ENCODE assay signal across 10 cellular contexts in the genomic region with DNA sequence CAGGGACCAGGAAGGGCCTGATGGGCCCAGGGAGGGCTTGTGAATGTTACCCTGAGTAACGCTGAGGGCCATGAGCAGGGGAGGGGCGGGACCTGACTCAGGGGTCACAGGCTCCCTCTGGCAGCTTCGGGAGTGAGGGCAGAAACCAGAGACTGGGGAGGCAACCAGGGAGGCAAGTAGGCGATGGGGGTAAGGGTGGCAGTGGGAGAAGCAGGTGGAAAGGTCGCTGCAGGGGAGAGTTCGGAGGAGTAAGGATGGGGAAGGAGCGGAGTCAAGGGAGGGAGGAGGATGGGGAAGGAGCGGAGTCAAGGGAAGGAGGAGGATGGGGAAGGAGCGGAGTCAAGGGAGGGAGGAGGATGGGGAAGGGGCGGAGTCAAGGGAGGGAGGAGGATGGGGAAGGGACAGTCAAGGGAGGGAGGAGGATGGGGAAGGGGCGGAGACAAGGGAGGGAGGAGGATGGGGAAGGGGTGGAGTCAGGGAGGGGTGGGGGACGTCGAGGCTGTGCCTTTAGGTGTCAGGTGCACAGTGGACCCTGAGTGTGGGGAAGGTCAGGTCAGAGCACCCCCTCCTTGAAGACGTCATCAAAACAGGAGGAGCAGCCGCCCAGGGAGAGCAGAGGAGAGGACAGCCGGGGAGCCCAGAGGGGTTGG. TPM values are rescaled to one million over a fixed set of nuclear protein-coding genes. Genes with fewer than 3 reads are reported as not detected.
DNase-seq lines count a peak whose midpoint lies in the region; ATAC-seq, FAIRE-seq and TF ChIP-seq lines count a peak whose summit lies in the region.
"Had no signal": no experiment of that assay in that cellular context is flagged by ENCODE, and none has a peak within 500 bp of the region (broad histone marks: within the 10 kb centered on the region; RNA-seq: fewer than 3 reads in every experiment).

No MANE protein-coding gene starts in this region.

- no peak overlapping the region for H4K91ac ChIP-seq in IMR-90 (ENCODE audit: insufficient read depth, low read depth, low read length)

- TF ChIP-seq RAD21 in IMR-90 (IDR thresholded peaks at IDR 0.05; ENCODE audit: low read length) (no peak), HepG2 (CRISPR knock-in tag; IDR thresholded peaks at IDR 0.05) (no peak)

- BruUV-seq in IMR-90 (replicated peaks; lab: Mats Ljungman, UMichigan) (no TSS peak), HepG2 (replicated peaks; lab: Mats Ljungman, UMichigan) (no TSS peak)

- no peak overlapping the region for H3K23ac ChIP-seq in IMR-90 (ENCODE audit: low read depth, low read length)

- no peak overlapping the region for H2BK20ac ChIP-seq in IMR-90 (ENCODE audit: low read depth, low read length)

- no peak overlapping the region for H3K18ac ChIP-seq in IMR-90 (ENCODE audit: low read depth, low read length)

- no peak overlapping the region for H2BK5ac ChIP-seq in IMR-90 (ENCODE audit: low read depth, low read length, poor library complexity, severe bottlenecking)

- 7% methylated on average over 8 of the region's 16 CpGs; no CpG with 5 or more reads in 1 of the 2 experiments for WGBS in IMR-90 (ENCODE audit: extremely low coverage in 2 of 2, insufficient read length in 1 of 2), 2 experiments
- 60% methylated on average over 16 of the region's 16 CpGs for WGBS in HepG2 (ENCODE audit: low lambda C conversion rate)

- no peak overlapping the region for H4K8ac ChIP-seq in IMR-90 (ENCODE audit: low read depth in 2 of 2, low read length in 2 of 2)

- H3K36me3 ChIP-seq in IMR-90 (ENCODE audit: control insufficient read depth, insufficient read depth, low read length) (no peaks in the 10 kb centered on the region), HepG2 (replicated peaks in 1 of 2; ENCODE audit: control insufficient read depth in 1 of 2, insufficient read depth in 2 of 2, low read length in 2 of 2) (no peaks in the 10 kb centered on the region)

- no peak overlapping the region for H3K27ac ChIP-seq in IMR-90 (ENCODE audit: insufficient read depth, low read length)
- peak overlapping the region; percentile 40 for H3K27ac ChIP-seq in caudate nucleus (ENCODE audit: low read depth, low read length)
- H3K27ac ChIP-seq in HepG2 (ENCODE audit: extremely low read length, insufficient read depth, low read length): no peak overlapping the region
- H3K27ac ChIP-seq: psoas muscle had no signal

- no peaks in the 10 kb centered on the region for H3K79me1 ChIP-seq in IMR-90 (ENCODE audit: low read depth in 1 of 2, low read length in 2 of 2)

- DNase-seq in AG04449 (ENCODE audit: low read depth, low spot score) (no peak), IMR-90 (peak; percentile 15), caudate nucleus (lab: John Stamatoyannopoulos, UW) (peak in 46 of 61 donors; percentile 6 to 83 (median 42)), HepG2 (ENCODE audit: low spot score) (no peak), SHP77 treated with DMSO at 0.1 percent for 48 hours (lab: John Stamatoyannopoulos, UW) (no peak), activated gamma-delta T cell (lab: John Stamatoyannopoulos, UW) (no peak), GM10266 (ENCODE audit: extremely low spot score) (no peak), AML-193 (lab: John Stamatoyannopoulos, UW) (no peak)

- H3K79me2 ChIP-seq in HepG2 (ENCODE audit: insufficient read depth, low read length): no peaks in the 10 kb centered on the region

- no peak overlapping the region for H3K56ac ChIP-seq in IMR-90 (ENCODE audit: extremely low read depth, insufficient read depth, low read length)

- H3K4me1 ChIP-seq in IMR-90 (ENCODE audit: control insufficient read depth, insufficient read depth, low read length): no peaks in the 10 kb centered on the region
- H3K4me1 ChIP-seq in HepG2 (ENCODE audit: insufficient read depth, low read length): peaks cover 8% of the 10 kb centered on the region; the same call in 1 of the 2 replicates
- H3K4me1 ChIP-seq: psoas muscle had no signal

- TF ChIP-seq CTCF in AG04449 (IDR thresholded peaks at IDR 0.05; ENCODE audit: insufficient read depth, low read length, missing control alignments) (no peak), IMR-90 (conservative IDR thresholded peaks at IDR 0.05; ENCODE audit: low read depth, low read length) (no peak), HepG2 (CRISPR knock-in tag; IDR thresholded peaks at IDR 0.05) (no peak), GM10266 (IDR thresholded peaks at IDR 0.05; ENCODE audit: control insufficient read depth, insufficient read depth, low read depth, missing control alignments) (no peak)

- H3K14ac ChIP-seq in IMR-90 (replicated peaks; ENCODE audit: low read depth, low read length): no peak overlapping the region

- H4K20me1 ChIP-seq in IMR-90 (ENCODE audit: insufficient read depth, low read length) (no peaks in the 10 kb centered on the region), HepG2 (ENCODE audit: insufficient read depth, low read length) (no peaks in the 10 kb centered on the region)

- ATAC-seq in IMR-90 (ENCODE audit: low read depth) (no peak), HepG2 (no peak)
- ATAC-seq: psoas muscle had no signal

- in situ Hi-C loops in IMR-90 (cut with MboI; ENCODE audit: low sequenced_read_pairs) (no loop called here), HepG2 (cut with HindIII; ENCODE audit: extremely low pct_ligation_motif_present, low pct_unique_long_range_greater_than_20kb) (no loop called here)

- no peak overlapping the region for H3K4ac ChIP-seq in IMR-90 (ENCODE audit: low read depth, low read length)

- TF ChIP-seq EP300 in HepG2 (IDR thresholded peaks at IDR 0.05; ENCODE audit: low read depth in 2 of 2, low read length in 2 of 2) (no peak), HepG2 (CRISPR knock-in tag; IDR thresholded peaks at IDR 0.05; ENCODE audit: borderline replicate concordance) (no peak)

- H3K4me3 ChIP-seq in AG04449 (ENCODE audit: low read depth, low read length) (peak overlapping the region; percentile 29; the same call in 1 of the 2 replicates), IMR-90 (ENCODE audit: insufficient read depth, low read depth, low read length) (no peak overlapping the region), HepG2 (replicated peaks in 1 of 3; ENCODE audit: insufficient read depth in 1 of 3, low read depth in 2 of 3, low read length in 3 of 3) (peak overlapping the region in 2 of 3 experiments; percentile 12 to 43; a peak in 2 of 6 replicates)
- H3K4me3 ChIP-seq: psoas muscle had no signal

- TF ChIP-seq POLR2A in IMR-90 (IDR thresholded peaks at IDR 0.05; ENCODE audit: low read depth, low read length) (no peak), HepG2 (IDR thresholded peaks at IDR 0.05; ENCODE audit: insufficient read depth in 1 of 2, low read depth in 2 of 2, low read length in 2 of 2) (no peak)

- H2BK120ac ChIP-seq in IMR-90 (ENCODE audit: low read depth, low read length): no peak overlapping the region

- no peaks in the 10 kb centered on the region; the same call in 1 of the 2 replicates for H3K27me3 ChIP-seq in IMR-90 (ENCODE audit: control insufficient read depth, insufficient read depth, low read length)
- H3K27me3 ChIP-seq in HepG2 (ENCODE audit: control insufficient read depth in 1 of 2, insufficient read depth in 2 of 2, low read length in 2 of 2): no peaks in the 10 kb centered on the region

- H2AK9ac ChIP-seq in IMR-90 (replicated peaks; ENCODE audit: low read depth, low read length, poor library complexity): no peak overlapping the region

- H3K9me1 ChIP-seq in IMR-90 (ENCODE audit: insufficient read depth, low read length): no peaks in the 10 kb centered on the region

- no peak overlapping the region for H3K4me2 ChIP-seq in IMR-90 (ENCODE audit: low read depth, low read length)
- H3K4me2 ChIP-seq in HepG2 (ENCODE audit: low read depth, low read length): peak overlapping the region; percentile 42

- CTCF ChIA-PET in AG04449 (lab: Yijun Ruan, JAX): interaction anchor here (0.6 kb wide), 1 partner anchor 346 kb away, joined by 3 read pairs; no protein-coding TSS in a partner anchor
- CTCF ChIA-PET in IMR-90 (lab: Yijun Ruan, JAX): no interaction called here
- CTCF ChIA-PET in HepG2 (lab: Yijun Ruan, JAX; ENCODE audit: low intra/inter-chr PET ratio, low total read pairs): no interaction called here

- no peak overlapping the region for H4K5ac ChIP-seq in IMR-90 (ENCODE audit: low read depth, low read length)

- H2AFZ ChIP-seq in IMR-90 (replicated peaks; ENCODE audit: low read length, poor library complexity) (peak overlapping the region; percentile 93), HepG2 (ENCODE audit: low read length) (no peak overlapping the region)

- H3K9me3 ChIP-seq in IMR-90 (ENCODE audit: control insufficient read depth, insufficient read depth, low read length) (no peaks in the 10 kb centered on the region), HepG2 (ENCODE audit: low read length) (no peaks in the 10 kb centered on the region)
- H3K9me3 ChIP-seq: psoas muscle had no signal

- FAIRE-seq in HepG2 (lab: Jason Lieb, UNC): no peak
- FAIRE-seq: GM18507 had no signal

- H3K9ac ChIP-seq in IMR-90 (ENCODE audit: low read depth, low read length) (no peak overlapping the region), HepG2 (ENCODE audit: insufficient read depth, low read depth, low read length) (no peak overlapping the region)

- no peak overlapping the region for H2BK15ac ChIP-seq in IMR-90 (ENCODE audit: low read depth, low read length)

- H2AK5ac ChIP-seq in IMR-90 (ENCODE audit: low read depth, low read length): no peak overlapping the region

- POLR2A ChIA-PET in AG04449 (lab: Yijun Ruan, JAX): no interaction called here
- POLR2A ChIA-PET in IMR-90 (lab: Charles Lee; ENCODE audit: unreplicated experiment): no interaction called here
- POLR2A ChIA-PET in HepG2 (lab: Yijun Ruan, JAX): no interaction called here

- dilution Hi-C loops in IMR-90 (cut with HindIII; ENCODE audit: low sequenced_read_pairs, unreplicated experiment): no loop called here

- intact Hi-C loops in IMR-90 (cut with micrococcal nuclease): no loop called here
- intact Hi-C loops in HepG2 (cut with micrococcal nuclease; ENCODE audit: unreplicated experiment): no loop called here

RNA-seq across cellular contexts. Expression of a gene that starts 15.5 kb away (rescaled TPM):
- total RNA-seq in IMR-90 (2012; rRNA removed) (not detected in 2 replicates), HepG2 (2016; rRNA removed; fragmentation: Illumina TruSeq; extraction: Trizol) (0.48 and 0.86 TPM in 2 replicates)
- polyA plus RNA-seq in IMR-90 (2012; rRNA removed) (not detected in 2 replicates), HepG2 (2011; rRNA removed) (4.0 and 8.6 TPM in 2 replicates)
- not detected in 2 replicates for polyA plus RNA-seq in IMR-90 (2012; cell fraction: cytosol; rRNA removed)
- not detected in 2 replicates for polyA plus RNA-seq in IMR-90 (2012; cell fraction: nucleus; rRNA removed; ENCODE audit: low replicate concordance)
- total RNA-seq in HepG2 (2016; cell fraction: cytosol; rRNA removed; fragmentation: Illumina TruSeq; extraction: Trizol; ENCODE audit: low read depth): 0.18 and 0.40 TPM in 2 replicates
- 0.36 and 1.2 TPM in 2 replicates for total RNA-seq in HepG2 (2016; cell fraction: insoluble cytoplasmic fraction; rRNA removed; fragmentation: Illumina TruSeq; extraction: Trizol)
- total RNA-seq in HepG2 (2016; cell fraction: membrane; rRNA removed; fragmentation: Illumina TruSeq; extraction: Trizol): 0.38 and 0.43 TPM in 2 replicates
- total RNA-seq in HepG2 (2016; cell fraction: nucleus; rRNA removed; fragmentation: Illumina TruSeq; extraction: Trizol): 1.0 and 1.3 TPM in 2 replicates
- 4.2 and 6.3 TPM in 2 replicates for polyA plus RNA-seq in HepG2 (2011; cell fraction: cytosol; rRNA removed)
- 3.5 and 4.5 TPM in 2 replicates for polyA plus RNA-seq in HepG2 (2011; cell fraction: nucleus; rRNA removed)
- 9.1 and 10.5 TPM in 2 replicates for polyA plus RNA-seq in HepG2 (2012)
- 0.10 and 0.18 TPM in 2 replicates for polyA plus RNA-seq in HepG2 (2016; cell fraction: cytosol; fragmentation: Illumina TruSeq; extraction: Trizol; ENCODE audit: low read depth)
- polyA plus RNA-seq in HepG2 (2016; cell fraction: insoluble cytoplasmic fraction; fragmentation: Illumina TruSeq; extraction: Trizol; ENCODE audit: low read depth): 0.61 and 0.62 TPM in 2 replicates
- 0.29 and 0.35 TPM in 2 replicates for polyA plus RNA-seq in HepG2 (2016; cell fraction: membrane; fragmentation: Illumina TruSeq; extraction: Trizol; ENCODE audit: low read depth)
- polyA plus RNA-seq in HepG2 (2016; cell fraction: nucleus; fragmentation: Illumina TruSeq; extraction: Trizol; ENCODE audit: insufficient read depth, low read depth): 1.8 and 2.3 TPM in 2 replicates
- polyA minus RNA-seq in HepG2 (2011; rRNA and poly(A)+ RNA removed; ENCODE audit: low replicate concordance): 2.7 and 11.1 TPM in 2 replicates
- 3.0 and 4.7 TPM in 2 replicates for polyA minus RNA-seq in HepG2 (2011; cell fraction: cytosol; rRNA and poly(A)+ RNA removed)
- polyA minus RNA-seq in HepG2 (2011; cell fraction: nucleus; rRNA and poly(A)+ RNA removed): 1.8 and 3.1 TPM in 2 replicates

RNA-seq across cellular contexts. Expression of a gene that starts 28.1 kb away (rescaled TPM):
- 0.18 and 0.28 TPM in 2 replicates for total RNA-seq in IMR-90 (2012; rRNA removed)
- polyA plus RNA-seq in IMR-90 (2012; rRNA removed): 1.0 and 1.7 TPM in 2 replicates
- polyA plus RNA-seq in IMR-90 (2012; cell fraction: cytosol; rRNA removed): 0.63 and 0.81 TPM in 2 replicates
- polyA plus RNA-seq in IMR-90 (2012; cell fraction: nucleus; rRNA removed; ENCODE audit: low replicate concordance): 0.48 and 1.2 TPM in 2 replicates
- total RNA-seq in HepG2 (2016; rRNA removed; fragmentation: Illumina TruSeq; extraction: Trizol): 1.2 and 1.3 TPM in 2 replicates
- total RNA-seq in HepG2 (2016; cell fraction: cytosol; rRNA removed; fragmentation: Illumina TruSeq; extraction: Trizol; ENCODE audit: low read depth): 0.18 and 1.7 TPM in 2 replicates
- total RNA-seq in HepG2 (2016; cell fraction: insoluble cytoplasmic fraction; rRNA removed; fragmentation: Illumina TruSeq; extraction: Trizol): 0.45 and 2.3 TPM in 2 replicates
- 1.4 TPM in 2 replicates for total RNA-seq in HepG2 (2016; cell fraction: membrane; rRNA removed; fragmentation: Illumina TruSeq; extraction: Trizol)
- total RNA-seq in HepG2 (2016; cell fraction: nucleus; rRNA removed; fragmentation: Illumina TruSeq; extraction: Trizol): 1.6 and 3.1 TPM in 2 replicates
- 2.5 and 3.1 TPM in 2 replicates for polyA plus RNA-seq in HepG2 (2011; rRNA removed)
- polyA plus RNA-seq in HepG2 (2011; cell fraction: cytosol; rRNA removed): 0.95 and 1.5 TPM in 2 replicates
- 23.2 and 28.6 TPM in 2 replicates for polyA plus RNA-seq in HepG2 (2011; cell fraction: nucleus; rRNA removed)
- polyA plus RNA-seq in HepG2 (2012): 4.3 and 5.3 TPM in 2 replicates
- polyA plus RNA-seq in HepG2 (2016; cell fraction: cytosol; fragmentation: Illumina TruSeq; extraction: Trizol; ENCODE audit: low read depth): 0.75 and 1.1 TPM in 2 replicates
- polyA plus RNA-seq in HepG2 (2016; cell fraction: insoluble cytoplasmic fraction; fragmentation: Illumina TruSeq; extraction: Trizol; ENCODE audit: low read depth): 0.76 and 2.0 TPM in 2 replicates
- 0.88 and 1.4 TPM in 2 replicates for polyA plus RNA-seq in HepG2 (2016; cell fraction: membrane; fragmentation: Illumina TruSeq; extraction: Trizol; ENCODE audit: low read depth)
- 4.8 and 5.1 TPM in 2 replicates for polyA plus RNA-seq in HepG2 (2016; cell fraction: nucleus; fragmentation: Illumina TruSeq; extraction: Trizol; ENCODE audit: insufficient read depth, low read depth)
- polyA minus RNA-seq in HepG2 (2011; rRNA and poly(A)+ RNA removed; ENCODE audit: low replicate concordance): 1.3 and 16.7 TPM in 2 replicates
- 2.5 and 4.6 TPM in 2 replicates for polyA minus RNA-seq in HepG2 (2011; cell fraction: cytosol; rRNA and poly(A)+ RNA removed)
- 20.1 and 21.3 TPM in 2 replicates for polyA minus RNA-seq in HepG2 (2011; cell fraction: nucleus; rRNA and poly(A)+ RNA removed)

RNA-seq across cellular contexts. Expression of a gene that starts 41.9 kb away (rescaled TPM):
- total RNA-seq in IMR-90 (2012; rRNA removed) (not detected in 2 replicates), HepG2 (2016; rRNA removed; fragmentation: Illumina TruSeq; extraction: Trizol) (not detected in 2 replicates)
- polyA plus RNA-seq in IMR-90 (2012; rRNA removed) (not detected in 2 replicates), HepG2 (2011; rRNA removed) (0.30 and 0.44 TPM in 2 replicates)
- polyA plus RNA-seq in IMR-90 (2012; cell fraction: cytosol; rRNA removed): 0.09 TPM in 1 of 2 replicates, not detected in the other
- polyA plus RNA-seq in IMR-90 (2012; cell fraction: nucleus; rRNA removed; ENCODE audit: low replicate concordance): 0.21 and 0.27 TPM in 2 replicates
- not detected in 2 replicates for total RNA-seq in HepG2 (2016; cell fraction: cytosol; rRNA removed; fragmentation: Illumina TruSeq; extraction: Trizol; ENCODE audit: low read depth)
- not detected in 2 replicates for total RNA-seq in HepG2 (2016; cell fraction: insoluble cytoplasmic fraction; rRNA removed; fragmentation: Illumina TruSeq; extraction: Trizol)
- total RNA-seq in HepG2 (2016; cell fraction: membrane; rRNA removed; fragmentation: Illumina TruSeq; extraction: Trizol): not detected in 2 replicates
- not detected in 2 replicates for total RNA-seq in HepG2 (2016; cell fraction: nucleus; rRNA removed; fragmentation: Illumina TruSeq; extraction: Trizol)
- polyA plus RNA-seq in HepG2 (2011; cell fraction: cytosol; rRNA removed): 0.21 TPM in 1 of 2 replicates, not detected in the other
- 1.2 and 1.5 TPM in 2 replicates for polyA plus RNA-seq in HepG2 (2011; cell fraction: nucleus; rRNA removed)
- polyA plus RNA-seq in HepG2 (2012): 0.23 and 0.35 TPM in 2 replicates
- polyA plus RNA-seq in HepG2 (2016; cell fraction: cytosol; fragmentation: Illumina TruSeq; extraction: Trizol; ENCODE audit: low read depth): not detected in 2 replicates
- not detected in 2 replicates for polyA plus RNA-seq in HepG2 (2016; cell fraction: insoluble cytoplasmic fraction; fragmentation: Illumina TruSeq; extraction: Trizol; ENCODE audit: low read depth)
- polyA plus RNA-seq in HepG2 (2016; cell fraction: membrane; fragmentation: Illumina TruSeq; extraction: Trizol; ENCODE audit: low read depth): not detected in 2 replicates
- polyA plus RNA-seq in HepG2 (2016; cell fraction: nucleus; fragmentation: Illumina TruSeq; extraction: Trizol; ENCODE audit: insufficient read depth, low read depth): not detected in 2 replicates
- polyA minus RNA-seq in HepG2 (2011; rRNA and poly(A)+ RNA removed; ENCODE audit: low replicate concordance): 0.88 TPM in 1 of 2 replicates, not detected in the other
- not detected in 2 replicates for polyA minus RNA-seq in HepG2 (2011; cell fraction: cytosol; rRNA and poly(A)+ RNA removed)
- polyA minus RNA-seq in HepG2 (2011; cell fraction: nucleus; rRNA and poly(A)+ RNA removed): not detected in 2 replicates
- total RNA-seq: psoas muscle had no signal
- polyA plus RNA-seq: psoas muscle had no signal

Comparison
In these comparisons a context has a peak if more than half of its experiments do, and no peak if none do; other contexts are left out.
1. DNase-seq: peak in IMR-90 (single experiment) and caudate nucleus (46 of 61); none in AG04449 (single experiment), HepG2 (single experiment), SHP77 treated with DMSO at 0.1 percent for 48 hours (single experiment), activated gamma-delta T cell (single experiment), GM10266 (single experiment) and AML-193 (0 of 2).